In genomic region chr12:105107176-105107496, GRCh38 we compare ENCODE assay signal across 8 cellular contexts. TPM values are rescaled to one million over a fixed set of nuclear protein-coding genes. Genes with fewer than 3 reads are reported as not detected.
A peak's percentile ranks its signal among the peaks of the same experiment; 100 is the strongest.
DNase-seq lines count a peak whose midpoint lies in the region; ATAC-seq, FAIRE-seq and TF ChIP-seq lines count a peak whose summit lies in the region.

No MANE protein-coding gene starts in this region.

- no peaks in the 10 kb centered on the region for H3K9me3 Mint-ChIP-seq in GM23338

- peaks cover 7% of the 10 kb centered on the region; the same call in 1 of the 2 replicates for H4K20me1 ChIP-seq in GM23338 (replicated peaks; ENCODE audit: insufficient read depth)

- peak; percentile 55 for FAIRE-seq in islet of Langerhans (lab: Jason Lieb, UNC)

- H3K79me2 ChIP-seq in GM23338 (replicated peaks; ENCODE audit: insufficient read depth), result peaks cover 41% of the 10 kb centered on the region

- no peak for TF ChIP-seq EP300 in stomach (IDR thresholded peaks at IDR 0.05)

- no peak for TF ChIP-seq POLR2A in stomach (IDR thresholded peaks at IDR 0.05)

- DNase-seq in NCI-H2227 (lab: John Stamatoyannopoulos, UW; ENCODE audit: unreplicated experiment) (peak; percentile 78), NCI-H2227 treated with DMSO at 0.1 percent for 48 hours (lab: John Stamatoyannopoulos, UW) (no peak), GM23338 (ENCODE audit: low spot score) (peak; percentile 68), M059J (ENCODE audit: low read depth) (peak; percentile 51), astrocyte of the cerebellum (ENCODE audit: low read depth) (no peak), stomach (no peak)
- no peak for DNase-seq in effector CD4-positive, alpha-beta T cell

- ATAC-seq in GM23338, result peak; percentile 39

- 0 to 2% (median 1%) methylated on average over 15 of the region's 15 CpGs for WGBS in stomach, 5 donors

- no peaks in the 10 kb centered on the region for H3K9me2 ChIP-seq in GM23338 (ENCODE audit: insufficient read depth)

- H3K4me1 Mint-ChIP-seq in GM23338, result peaks cover 37% of the 10 kb centered on the region

- no peaks in the 10 kb centered on the region for H3K9me3 ChIP-seq in stomach

- no peaks in the 10 kb centered on the region for H3K27me3 ChIP-seq in GM23338 (ENCODE audit: insufficient read depth)
- no peaks in the 10 kb centered on the region for H3K27me3 ChIP-seq in stomach

- H3K27me3 Mint-ChIP-seq in GM23338 (ENCODE audit: insufficient read depth, low read depth, poor library complexity), result no peaks in the 10 kb centered on the region

- in situ Hi-C loops in astrocyte of the cerebellum (cut with HindIII; ENCODE audit: low sequenced_read_pairs), result no loop called here

- H3K4me2 ChIP-seq in GM23338, result peak overlapping the region; percentile 87

- intact Hi-C loops in stomach (cut with DNase I; ENCODE audit: low total_unique reads), result no loop called here

- H3K27ac Mint-ChIP-seq in GM23338, result peak overlapping the region; percentile 98

- H3K4me3 ChIP-seq in GM23338, result peak overlapping the region; percentile 72
- peak overlapping the region; percentile 87 for H3K4me3 ChIP-seq in astrocyte of the cerebellum (ENCODE audit: low read depth, low read length)
- H3K4me3 ChIP-seq in stomach, result peak overlapping the region; percentile 74 to 97 (median 84)

- H3K36me3 Mint-ChIP-seq in GM23338 (ENCODE audit: low read depth), result peaks cover 5% of the 10 kb centered on the region

- H3K36me3 ChIP-seq in GM23338 (ENCODE audit: insufficient read depth), result no peaks in the 10 kb centered on the region
- H3K36me3 ChIP-seq in stomach, result peaks cover 0 to 5% (median 3%) of the 10 kb centered on the region in 4 donors

- no peak for TF ChIP-seq CTCF in GM23338 (conservative IDR thresholded peaks at IDR 0.05; ENCODE audit: low read depth in 2 of 2)
- TF ChIP-seq CTCF in astrocyte of the cerebellum (IDR thresholded peaks at IDR 0.05; ENCODE audit: low read depth, low read length, missing control alignments), result no peak
- no peak for TF ChIP-seq CTCF in stomach (IDR thresholded peaks at IDR 0.05)

- peak overlapping the region; percentile 94 for H2AFZ ChIP-seq in GM23338

- H3K4me3 Mint-ChIP-seq in GM23338, result peak overlapping the region; percentile 88

- no peaks in the 10 kb centered on the region for H3F3A ChIP-seq in GM23338 (replicated peaks; ENCODE audit: low read depth)

- peak overlapping the region; percentile 72; the same call in 1 of the 2 replicates for H3K27ac ChIP-seq in GM23338 (ENCODE audit: low read depth)
- peak overlapping the region; percentile 92 to 97 (median 96) for H3K27ac ChIP-seq in stomach

- H3K4me1 ChIP-seq in GM23338 (ENCODE audit: insufficient read depth) (peaks cover 33% of the 10 kb centered on the region), stomach (peaks cover 18 to 46% (median 34%) of the 10 kb centered on the region in 4 donors)

TF ChIP-seq in GM23338, 12 proteins besides CTCF, POLR2A, EP300 and RAD21:
- TF ChIP-seq EZH2 (IDR thresholded peaks at IDR 0.05; ENCODE audit: low read depth, unreplicated experiment), result no peak
- TF ChIP-seq CREB1 (CRISPR knock-in tag; IDR thresholded peaks at IDR 0.05; ENCODE audit: low read depth), result no peak
- no peak for TF ChIP-seq EZH2phosphoT487 (IDR thresholded peaks at IDR 0.05; ENCODE audit: unreplicated experiment)
- no peak for TF ChIP-seq REST (IDR thresholded peaks at IDR 0.05; ENCODE audit: unreplicated experiment)
- no peak for TF ChIP-seq ZNF462 (CRISPR knock-in tag; IDR thresholded peaks at IDR 0.05)
TF ChIP-seq in GM23338: peak in this region for 0.

RNA-seq across cellular contexts. Expression of gene WASHC4, which starts 0.4 kb away (rescaled TPM):
- total RNA-seq in GM23338 (2014; rRNA removed; shearing (Covaris generic)), result 83.0 and 94.9 TPM in 2 replicates
- polyA plus RNA-seq in GM23338 (2016; fragmentation: Nextera tagmentation; extraction: Ambion mirVana) (75.7 and 83.5 TPM in 2 replicates), stomach (1 to 10 TPM; 6.1 to 9.1 (median 7.5) TPM)
- 37.5 and 51.9 TPM in 2 replicates for total RNA-seq in M059J (2014; rRNA removed; shearing (Covaris generic))
- 100 to 1,000 TPM in 2 of 5 donors, 10 to 100 TPM in 3; 25.7 to 128 (median 83.1) TPM for total RNA-seq in stomach

RNA-seq across cellular contexts. Expression of gene ALDH1L2, which starts 22.9 kb away (rescaled TPM):
- 3.9 and 9.1 TPM in 2 replicates for total RNA-seq in GM23338 (2014; rRNA removed; shearing (Covaris generic))
- 3.4 and 5.8 TPM in 2 replicates for polyA plus RNA-seq in GM23338 (2016; fragmentation: Nextera tagmentation; extraction: Ambion mirVana)
- total RNA-seq in M059J (2014; rRNA removed; shearing (Covaris generic)), result 0.27 and 1.4 TPM in 2 replicates
- 1 to 10 TPM in 3 of 5 donors, under 1 TPM in 2; 0.58 to 8.9 (median 2.6) TPM for total RNA-seq in stomach
- polyA plus RNA-seq in stomach, result 1 to 10 TPM in 2 of 3 donors, under 1 TPM in 1; 0.61 to 2.2 (median 1.2) TPM

Comparison
In these comparisons a context has a peak if more than half of its experiments do, and no peak if none do; other contexts are left out.
1. DNase-seq: peak in NCI-H2227 (single experiment), GM23338 (single experiment) and M059J (single experiment); none in NCI-H2227 treated with DMSO at 0.1 percent for 48 hours (single experiment), astrocyte of the cerebellum (single experiment), stomach (single experiment) and effector CD4-positive, alpha-beta T cell (single experiment).
2. Peak in every context shown above with its lines, with median percentiles within 50 percentile points of each other: H3K4me3 ChIP-seq.